Comparison of ENCODE assay signal across 18 cellular contexts in genomic region chr13:74024314-74024713, GRCh38.
"Had no signal": no experiment of that assay in that cellular context is flagged by ENCODE, and none has a peak within 500 bp of the region (broad histone marks: within the 10 kb centered on the region; RNA-seq: fewer than 3 reads in every experiment).

No MANE protein-coding gene starts in this region.

- H3K36me3 ChIP-seq: gastroesophageal sphincter, heart right ventricle, thoracic aorta, upper lobe of left lung had no signal

- H3K4me3 Mint-ChIP-seq: activated naive CD4-positive, alpha-beta T cell treated with anti-CD3 and anti-CD28 coated beads, Interleukin-2, amount 10 ng/mL, durations not matched to agents 7 days and 5 days; memory B cell; neural crest cell had no signal

- H3K9me3 ChIP-seq: gastroesophageal sphincter, heart right ventricle, spleen, thoracic aorta, upper lobe of left lung had no signal

- H3K27ac ChIP-seq: epithelial cell of prostate, gastroesophageal sphincter, heart right ventricle, thoracic aorta, upper lobe of left lung had no signal

- H3K27me3 Mint-ChIP-seq: activated naive CD4-positive, alpha-beta T cell treated with anti-CD3 and anti-CD28 coated beads, Interleukin-2, amount 10 ng/mL, durations not matched to agents 7 days and 5 days; memory B cell had no signal

- H3K27me3 ChIP-seq: gastroesophageal sphincter, heart right ventricle, spleen, upper lobe of left lung had no signal

- H3K27ac Mint-ChIP-seq: activated naive CD4-positive, alpha-beta T cell treated with anti-CD3 and anti-CD28 coated beads, Interleukin-2, amount 10 ng/mL, durations not matched to agents 7 days and 5 days; memory B cell had no signal

- ATAC-seq: activated T-cell treated with anti-CD3 and anti-CD28 coated beads, Interleukin-2, amount 50 U/mL, for 72 hours; gastroesophageal sphincter had no signal

- H3K4me3 ChIP-seq: gastroesophageal sphincter, heart right ventricle, thoracic aorta, upper lobe of left lung had no signal

- H3K4me1 ChIP-seq: upper lobe of left lung had no signal

- DNase-seq: activated CD4-positive, alpha-beta T cell treated with anti-CD3 and anti-CD28 coated beads for 4 hours; activated CD4-positive, alpha-beta T cell treated with anti-CD3 and anti-CD28 coated beads, Interleukin-2, amount 50 U/mL, for 48 hours; activated CD4-positive, CD25-positive, alpha-beta regulatory T cell; activated effector memory CD4-positive, alpha-beta T cell treated with Interleukin-2 at 50 U/mL for 16 hours; activated naive CD4-positive, alpha-beta T cell treated with anti-CD3 and anti-CD28 coated beads, Interleukin-2, amount 10 ng/mL, durations not matched to agents 7 days and 5 days; activated T-cell treated with anti-CD3 and anti-CD28 coated beads, Interleukin-2, amount 50 U/mL, for 72 hours; aorta; cortex of kidney; heart right ventricle; occipital lobe; spleen; stimulated activated CD4-positive, alpha-beta T cell treated with anti-CD3 and anti-CD28 coated beads, Interleukin-4, amount 100 ng/mL, for 1 hour; upper lobe of left lung had no signal
